In the genomic region with DNA sequence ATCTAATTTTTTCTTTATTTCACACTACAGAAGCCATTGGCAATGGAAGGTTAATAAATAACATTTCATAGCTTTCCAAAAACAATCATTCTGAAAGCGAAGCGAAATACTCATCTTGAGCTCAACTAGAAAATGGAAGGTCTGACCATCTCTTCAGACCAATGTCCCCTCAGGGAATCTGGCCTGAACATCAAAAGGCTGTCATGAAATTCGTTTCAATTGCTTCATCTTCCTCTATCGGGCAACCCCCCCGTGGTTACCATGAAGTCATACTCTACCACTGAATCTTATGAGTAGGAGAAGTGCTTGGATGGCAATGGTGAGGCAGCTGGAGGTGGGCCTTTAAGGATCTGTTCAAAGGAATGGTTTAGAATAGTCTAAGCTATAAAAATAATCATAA, we compare ENCODE assay signal across 13 cellular contexts. TPM values are rescaled to one million over a fixed set of nuclear protein-coding genes. Genes with fewer than 3 reads are reported as not detected.
DNase-seq lines count a peak whose midpoint lies in the region; ATAC-seq and TF ChIP-seq lines count a peak whose summit lies in the region.
"Had no signal": no experiment of that assay in that cellular context is flagged by ENCODE, and none has a peak within 500 bp of the region (broad histone marks: within the 10 kb centered on the region; RNA-seq: fewer than 3 reads in every experiment).

No MANE protein-coding gene starts in this region.

- POLR2A ChIA-PET in activated CD4-positive, alpha-beta memory T cell treated with anti-CD3 and anti-CD28 coated beads for 36 hours (lab: Charles Lee) = interaction anchor here (0.8 to 8.5 kb wide), 10 partner anchors 10 to 53 kb away, joined by 3 to 201 read pairs (median 5); a partner anchor contains a TSS

- peak overlapping the region; percentile 99 for H3K27ac Mint-ChIP-seq in activated CD4-positive, alpha-beta memory T cell treated with anti-CD3 and anti-CD28 coated beads for 36 hours
- peak overlapping the region; percentile 98 for H3K27ac Mint-ChIP-seq in stimulated activated memory B cell treated with anti-CD40 and anti-IgM and Interleukin-4, amounts not matched to agents 10 μg/mL and 1 μg/mL and 100 μg/mL, for 72 hours
- H3K27ac Mint-ChIP-seq: H9 had no signal

- intact Hi-C loops in activated CD4-positive, alpha-beta memory T cell treated with anti-CD3 and anti-CD28 coated beads for 36 hours (cut with micrococcal nuclease) = no loop called here
- intact Hi-C loops in ascending aorta (cut with DNase I) = no loop called here
- intact Hi-C loops in mammary epithelial cell (cut with micrococcal nuclease) = no loop called here

- H3K9me3 ChIP-seq in ascending aorta = no peaks in the 10 kb centered on the region
- H3K9me3 ChIP-seq in mammary epithelial cell (replicated peaks; ENCODE audit: insufficient read depth, low read length) = no peaks in the 10 kb centered on the region
- H3K9me3 ChIP-seq: transverse colon had no signal

- H3K4me1 Mint-ChIP-seq in activated CD4-positive, alpha-beta memory T cell treated with anti-CD3 and anti-CD28 coated beads for 36 hours (ENCODE audit: low read depth) = peaks cover 95% of the 10 kb centered on the region
- H3K4me1 Mint-ChIP-seq in stimulated activated memory B cell treated with anti-CD40 and anti-IgM and Interleukin-4, amounts not matched to agents 10 μg/mL and 1 μg/mL and 100 μg/mL, for 72 hours = peaks cover 63% of the 10 kb centered on the region

- in situ Hi-C loops in mammary epithelial cell (cut with MboI; ENCODE audit: low sequenced_read_pairs in 2 of 2) = no loop called here

- H3K36me3 ChIP-seq in ascending aorta (no peaks in the 10 kb centered on the region), mammary epithelial cell (ENCODE audit: insufficient read depth, low read length) (no peaks in the 10 kb centered on the region)
- H3K36me3 ChIP-seq: cardiac muscle cell, transverse colon had no signal

- H2AFZ ChIP-seq in mammary epithelial cell (ENCODE audit: low read depth, low read length) = no peak overlapping the region

- CTCF ChIA-PET in activated CD4-positive, alpha-beta memory T cell treated with anti-CD3 and anti-CD28 coated beads for 36 hours (lab: Charles Lee) = interaction anchor here (0.9 to 2.3 kb wide), 5 partner anchors 20 to 139 kb away, joined by 3 to 12 read pairs (median 4); a partner anchor contains a TSS
- CTCF ChIA-PET in mammary epithelial cell (lab: Charles Lee; ENCODE audit: low non-redundant PET) = no interaction called here

- no peaks in the 10 kb centered on the region for H4K20me1 ChIP-seq in mammary epithelial cell (ENCODE audit: insufficient read depth, low read length)

- DNase-seq in activated T-cell treated with anti-CD3 and anti-CD28 coated beads, Interleukin-2, amount 50 U/mL, for 48 hours = peak; percentile 63 to 67
- DNase-seq in activated T-cell treated with anti-CD3 and anti-CD28 coated beads for 4 hours (no peak), ascending aorta (ENCODE audit: low spot score in 2 of 2) (no peak), mammary epithelial cell (no peak)
- peak; percentile 71 for DNase-seq in activated CD4-positive, alpha-beta memory T cell treated with anti-CD3 and anti-CD28 coated beads for 36 hours
- DNase-seq: erythroblast, H9, NCI-H226, transverse colon had no signal

- no peaks in the 10 kb centered on the region for H3K9me3 Mint-ChIP-seq in activated CD4-positive, alpha-beta memory T cell treated with anti-CD3 and anti-CD28 coated beads for 36 hours
- H3K9me3 Mint-ChIP-seq in stimulated activated memory B cell treated with anti-CD40 and anti-IgM and Interleukin-4, amounts not matched to agents 10 μg/mL and 1 μg/mL and 100 μg/mL, for 72 hours = peaks cover 7% of the 10 kb centered on the region
- H3K9me3 Mint-ChIP-seq: H9 had no signal

- H3K27me3 Mint-ChIP-seq in activated CD4-positive, alpha-beta memory T cell treated with anti-CD3 and anti-CD28 coated beads for 36 hours = no peaks in the 10 kb centered on the region
- H3K27me3 Mint-ChIP-seq in stimulated activated memory B cell treated with anti-CD40 and anti-IgM and Interleukin-4, amounts not matched to agents 10 μg/mL and 1 μg/mL and 100 μg/mL, for 72 hours = no peaks in the 10 kb centered on the region

- TF ChIP-seq CTCF in ascending aorta (IDR thresholded peaks at IDR 0.05) (no peak), mammary epithelial cell (conservative IDR thresholded peaks at IDR 0.05 in 1 of 2, IDR thresholded peaks at IDR 0.05 in 1 of 2; ENCODE audit: extremely low read depth in 1 of 2, insufficient read depth in 1 of 2, low read depth in 1 of 2, low read length in 2 of 2) (no peak)

- no TSS peak for BruUV-seq in mammary epithelial cell (replicated peaks; lab: Mats Ljungman, UMichigan)

- H3K27ac ChIP-seq in ascending aorta (no peak overlapping the region), mammary epithelial cell (ENCODE audit: insufficient read depth, low read depth, low read length) (no peak overlapping the region)
- H3K27ac ChIP-seq: cardiac muscle cell, transverse colon had no signal

- H3K4me3 Mint-ChIP-seq in activated CD4-positive, alpha-beta memory T cell treated with anti-CD3 and anti-CD28 coated beads for 36 hours = no peak overlapping the region
- no peak overlapping the region for H3K4me3 Mint-ChIP-seq in stimulated activated memory B cell treated with anti-CD40 and anti-IgM and Interleukin-4, amounts not matched to agents 10 μg/mL and 1 μg/mL and 100 μg/mL, for 72 hours
- H3K4me3 Mint-ChIP-seq: H9 had no signal

- no peaks in the 10 kb centered on the region for H3K4me1 ChIP-seq in ascending aorta
- no peaks in the 10 kb centered on the region for H3K4me1 ChIP-seq in mammary epithelial cell (ENCODE audit: insufficient read depth, low read length)
- H3K4me1 ChIP-seq: transverse colon had no signal

- peak; percentile 10 for ATAC-seq in HG03342 (IDR thresholded peaks at IDR 0.05; ENCODE audit: unreplicated experiment)
- ATAC-seq in stimulated activated memory B cell treated with anti-CD40 and anti-IgM and Interleukin-4, amounts not matched to agents 10 μg/mL and 1 μg/mL and 100 μg/mL, for 72 hours = no peak
- no peak for ATAC-seq in GM21723 (IDR thresholded peaks at IDR 0.05; ENCODE audit: unreplicated experiment)

- H3K9ac ChIP-seq in mammary epithelial cell (ENCODE audit: insufficient read depth, low read length) = no peak overlapping the region

- H3K27me3 ChIP-seq in ascending aorta (no peaks in the 10 kb centered on the region), mammary epithelial cell (ENCODE audit: insufficient read depth, low read length) (peaks cover 3% of the 10 kb centered on the region)
- H3K27me3 ChIP-seq: cardiac muscle cell, transverse colon had no signal

- H3K79me2 ChIP-seq in mammary epithelial cell (ENCODE audit: insufficient read depth, low read length) = no peaks in the 10 kb centered on the region

- no peak overlapping the region for H3K4me3 ChIP-seq in ascending aorta
- H3K4me3 ChIP-seq in mammary epithelial cell (replicated peaks in 1 of 3; ENCODE audit: insufficient read depth in 1 of 3, low read depth in 2 of 3, low read length in 3 of 3) = no peak overlapping the region
- H3K4me3 ChIP-seq: cardiac muscle cell, transverse colon had no signal

- 40% methylated on average over 5 of the region's 5 CpGs for WGBS in mammary epithelial cell (ENCODE audit: low coverage, missing lambda C conversion rate)

- dilution Hi-C loops in mammary epithelial cell (cut with HindIII; ENCODE audit: low sequenced_read_pairs) = no loop called here

- H3K36me3 Mint-ChIP-seq in activated CD4-positive, alpha-beta memory T cell treated with anti-CD3 and anti-CD28 coated beads for 36 hours = peaks cover 4% of the 10 kb centered on the region
- H3K36me3 Mint-ChIP-seq in stimulated activated memory B cell treated with anti-CD40 and anti-IgM and Interleukin-4, amounts not matched to agents 10 μg/mL and 1 μg/mL and 100 μg/mL, for 72 hours = peaks cover 11% of the 10 kb centered on the region

- H3K4me2 ChIP-seq in mammary epithelial cell (ENCODE audit: insufficient read depth, low read depth, low read length) = no peak overlapping the region

RNA-seq across cellular contexts. Expression of a gene that starts 22.9 kb away (rescaled TPM):
- 100 to 1,000 TPM; 369 to 388 TPM for total RNA-seq in activated CD4-positive, alpha-beta memory T cell treated with anti-CD3 and anti-CD28 coated beads for 36 hours
- total RNA-seq in ascending aorta = 5.5 TPM
- total RNA-seq in mammary epithelial cell = not detected
- not detected for polyA plus RNA-seq in mammary epithelial cell
- not detected for polyA minus RNA-seq in mammary epithelial cell
- total RNA-seq: cardiac muscle cell had no signal
- polyA plus RNA-seq: cardiac muscle cell had no signal

Comparison
In these comparisons a context has a peak if more than half of its experiments do, and no peak if none do; other contexts are left out.
1. DNase-seq: peak in activated T-cell treated with anti-CD3 and anti-CD28 coated beads, Interleukin-2, amount 50 U/mL, for 48 hours (2 of 2) and activated CD4-positive, alpha-beta memory T cell treated with anti-CD3 and anti-CD28 coated beads for 36 hours (single experiment); none in activated T-cell treated with anti-CD3 and anti-CD28 coated beads for 4 hours (single experiment), ascending aorta (0 of 2) and mammary epithelial cell (single experiment).
2. RNA of a gene that starts 22.9 kb away (total RNA-seq): 369 to 388 TPM in activated CD4-positive, alpha-beta memory T cell treated with anti-CD3 and anti-CD28 coated beads for 36 hours; 5.5 TPM in ascending aorta (single experiment) and not detected in mammary epithelial cell; every median in the first group is over 10 times any median in the second.